ENCODE assay signal across 8 cellular contexts in genomic region chr16:66751135-66751991, GRCh38. TPM values are rescaled to one million over a fixed set of nuclear protein-coding genes. Genes with fewer than 3 reads are reported as not detected.
DNase-seq lines count a peak whose midpoint lies in the region; FAIRE-seq and TF ChIP-seq lines count a peak whose summit lies in the region.

Gene DYNC1LI2, minus strand, starts transcription at chr16:66751609. Its CDS starts 18 bp downstream, at chr16:66751591.

- intact Hi-C loops in T-helper 2 cell treated with Interferon-gamma antibody and Interleukin-4, amounts not matched to agents 100 ng/mL and 5 ng/mL, for 36 hours (cut with micrococcal nuclease), result loop anchor here (2.0 to 5.0 kb wide), 4 partner anchors 79 to 344 kb away; partner anchors contain the start of gene NAE1

- DNase-seq in MV-4-11 (lab: John Stamatoyannopoulos, UW) (peak; percentile 52), right atrium auricular region (ENCODE audit: low spot score) (peak; percentile 70), pulmonary artery endothelial cell (ENCODE audit: low read depth, low spot score) (no peak), urothelium cell line (ENCODE audit: low spot score) (peak; percentile 97)

- H3K4me3 ChIP-seq in HEK293 (ENCODE audit: low read depth, low read length) (peak within 1 kb of the TSS; percentile 87), right atrium auricular region (peak within 1 kb of the TSS; percentile 93 to 97)

- FAIRE-seq in urothelium cell line (lab: Jason Lieb, UNC), result peak; percentile 74

- no peaks in the 10 kb centered on the region for H3K27me3 ChIP-seq in right atrium auricular region

- H3K4me1 ChIP-seq in HEK293 (ENCODE audit: control insufficient read depth, insufficient read depth, low read length), result peaks cover 6% of the 10 kb centered on the region
- H3K4me1 ChIP-seq in right atrium auricular region, result peaks cover 0 to 29% of the 10 kb centered on the region in 2 donors

- peak within 1 kb of the TSS; percentile 98 for H3K27ac ChIP-seq in HEK293 (ENCODE audit: extremely low read depth, low read depth, low read length)
- H3K27ac ChIP-seq in angular gyrus (ENCODE audit: low read depth, low read length), result peak within 1 kb of the TSS; percentile 89
- H3K27ac ChIP-seq in right atrium auricular region, result peak within 1 kb of the TSS; percentile 88 to 95

- peak; percentile 78 for TF ChIP-seq CTCF in GM12872 (IDR thresholded peaks at IDR 0.05; ENCODE audit: insufficient read depth, low read depth, low read length)
- TF ChIP-seq CTCF in HEK293 (tag by site-specific recombination; IDR thresholded peaks at IDR 0.05), result 0 out of 2 replicates have a peak, but pooled peaks have one; percentile 32
- peak; percentile 92 to 97 for TF ChIP-seq CTCF in right atrium auricular region (IDR thresholded peaks at IDR 0.05)

- POLR2A ChIA-PET in HEK293 (lab: Yijun Ruan, JAX), result interaction anchor here (1.5 to 2.0 kb wide), 3 partner anchors 10 to 14 kb away, joined by 3 to 9 read pairs (median 3); no protein-coding TSS in a partner anchor

- CTCF ChIA-PET in HEK293 (lab: Yijun Ruan, JAX), result interaction anchor here (0.6 to 4.3 kb wide), 26 partner anchors 10 to 456 kb away, joined by 3 to 40 read pairs (median 4); partner anchors contain the start of gene NAE1

- H3K36me3 ChIP-seq in HEK293 (ENCODE audit: control insufficient read depth in 2 of 2, insufficient read depth in 1 of 2, low read length in 2 of 2), result peaks cover 24 to 42% of the 10 kb centered on the region in 2 experiments; a peak in 2 of 3 replicates
- H3K36me3 ChIP-seq in right atrium auricular region, result peaks cover 16% of the 10 kb centered on the region

- no peaks in the 10 kb centered on the region for H3K9me3 ChIP-seq in HEK293 (ENCODE audit: control insufficient read depth, insufficient read depth, low read depth, low read length)
- H3K9me3 ChIP-seq in right atrium auricular region, result no peaks in the 10 kb centered on the region

TF ChIP-seq in HEK293, 187 proteins besides CTCF, POLR2A, EP300 and RAD21 (continues in another document):
- 0 out of 2 replicates have a peak, but pooled peaks have one; percentile 40 for TF ChIP-seq ZNF660 (tag by site-specific recombination; IDR thresholded peaks at IDR 0.05)
- no peak for TF ChIP-seq ZSCAN18 (tag by site-specific recombination; IDR thresholded peaks at IDR 0.05)
- TF ChIP-seq ZNF335 (tag by site-specific recombination; conservative IDR thresholded peaks at IDR 0.05), result peak; percentile 66
- TF ChIP-seq ZNF184 (tag by site-specific recombination; IDR thresholded peaks at IDR 0.05), result no peak
- no peak; the same call in 1 of the 2 replicates for TF ChIP-seq YY1 (tag by site-specific recombination; IDR thresholded peaks at IDR 0.05)
- TF ChIP-seq ZNF292 (tag by site-specific recombination; IDR thresholded peaks at IDR 0.05; ENCODE audit: borderline replicate concordance, low read depth), result no peak
- TF ChIP-seq REPIN1 (tag by site-specific recombination; IDR thresholded peaks at IDR 0.05; ENCODE audit: low read depth), result no peak
- peak; percentile 75 for TF ChIP-seq SP3 (tag by site-specific recombination; IDR thresholded peaks at IDR 0.05)
- no peak for TF ChIP-seq ZBTB7A (tag by site-specific recombination; IDR thresholded peaks at IDR 0.05; ENCODE audit: low read depth)
- TF ChIP-seq ZNF600 (tag by site-specific recombination; IDR thresholded peaks at IDR 0.05), result no peak
- TF ChIP-seq ZNF239 (tag by site-specific recombination; IDR thresholded peaks at IDR 0.05), result no peak
- TF ChIP-seq ZNF473 (tag by site-specific recombination; IDR thresholded peaks at IDR 0.05), result no peak
- no peak for TF ChIP-seq ZBTB20 (tag by site-specific recombination; IDR thresholded peaks at IDR 0.05)
- TF ChIP-seq GLI4 (tag by site-specific recombination; IDR thresholded peaks at IDR 0.05), result no peak
- no peak for TF ChIP-seq KLF17 (tag by site-specific recombination; IDR thresholded peaks at IDR 0.05)
- TF ChIP-seq TCF7L2 (IDR thresholded peaks at IDR 0.05; ENCODE audit: borderline replicate concordance, low read depth, low read length), result no peak
- TF ChIP-seq ZNF37A (tag by site-specific recombination; IDR thresholded peaks at IDR 0.05), result 0 out of 2 replicates have a peak, but pooled peaks have one; percentile 22
- TF ChIP-seq GLIS2 (tag by site-specific recombination; IDR thresholded peaks at IDR 0.05), result peak; percentile 41; the same call in 1 of the 2 replicates
- TF ChIP-seq ZNF777 (tag by site-specific recombination; IDR thresholded peaks at IDR 0.05; ENCODE audit: borderline replicate concordance), result no peak
- 0 out of 2 replicates have a peak, but pooled peaks have one; percentile 41 for TF ChIP-seq IKZF3 (tag by site-specific recombination; IDR thresholded peaks at IDR 0.05)
- TF ChIP-seq ZFP41 (tag by site-specific recombination; IDR thresholded peaks at IDR 0.05; ENCODE audit: borderline replicate concordance), result no peak
- TF ChIP-seq ZNF112 (tag by site-specific recombination; IDR thresholded peaks at IDR 0.05), result no peak
- TF ChIP-seq ZNF221 (tag by site-specific recombination; IDR thresholded peaks at IDR 0.05; ENCODE audit: borderline replicate concordance), result no peak
- no peak for TF ChIP-seq ZNF488 (tag by site-specific recombination; IDR thresholded peaks at IDR 0.05)
- TF ChIP-seq ZNF571 (tag by site-specific recombination; IDR thresholded peaks at IDR 0.05), result no peak
- no peak for TF ChIP-seq ZNF394 (tag by site-specific recombination; IDR thresholded peaks at IDR 0.05; ENCODE audit: borderline replicate concordance)
- no peak for TF ChIP-seq BCL11A (tag by site-specific recombination; IDR thresholded peaks at IDR 0.05; ENCODE audit: low read depth)

RNA-seq across cellular contexts. Expression of gene DYNC1LI2, which starts in this region (rescaled TPM):
- total RNA-seq in T-helper 2 cell treated with Interferon-gamma antibody and Interleukin-4, amounts not matched to agents 100 ng/mL and 5 ng/mL, for 36 hours, result 66.7 and 72.2 TPM in 2 replicates
- total RNA-seq in right atrium auricular region (10 to 100 TPM; 76.9 to 89.6 TPM), pulmonary artery endothelial cell (131 and 166 TPM in 2 replicates)

Comparison
In these comparisons a context has a peak if more than half of its experiments do, and no peak if none do; other contexts are left out.
1. CTCF ChIP-seq: peak in every context shown above with its lines; median percentile 94 in right atrium auricular region; 78 in GM12872; 32 in HEK293.